Comparison of ENCODE assay signal across 9 cellular contexts in the genomic region with DNA sequence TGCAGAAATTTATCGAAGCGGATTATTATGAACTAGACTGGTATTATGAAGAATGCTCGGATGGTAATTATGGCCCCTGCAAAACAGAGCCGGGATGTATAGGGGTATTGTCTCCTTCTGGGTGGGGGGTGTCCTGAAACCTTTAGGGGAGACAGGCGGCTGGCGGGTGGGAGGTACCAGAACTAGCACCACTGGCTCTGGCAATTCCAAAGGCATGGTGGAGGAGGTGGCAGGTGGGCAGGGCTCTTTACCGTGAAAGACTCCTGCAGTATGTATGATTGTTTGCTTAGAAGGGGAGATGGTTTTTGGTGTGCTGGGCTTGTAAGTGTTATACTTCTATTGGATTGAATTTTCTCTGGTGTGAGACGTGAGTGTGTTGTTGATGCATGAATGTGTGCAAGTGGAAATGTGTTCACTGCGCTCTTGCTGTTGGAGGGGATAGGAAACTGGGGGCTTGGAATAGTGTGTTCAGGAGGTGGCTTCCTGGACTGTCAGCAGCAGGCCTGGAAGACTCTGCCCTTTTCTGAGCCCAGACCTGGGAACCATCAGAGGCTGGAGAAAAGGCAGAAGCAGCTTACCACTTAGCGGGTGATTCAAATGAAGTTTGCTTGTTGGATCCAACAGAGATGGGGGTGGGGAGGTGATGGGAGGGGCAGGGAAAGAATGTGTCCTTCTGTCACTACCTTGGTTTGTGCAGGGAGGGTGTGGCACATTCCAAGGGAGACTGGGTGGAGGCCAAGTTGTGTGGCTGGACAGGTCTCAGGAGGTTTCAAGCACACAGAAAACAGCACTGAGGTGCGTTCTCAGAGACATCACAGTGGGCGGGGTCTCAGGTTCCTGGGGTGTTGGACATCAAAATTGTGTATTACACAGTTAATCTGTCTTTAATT. TPM values are rescaled to one million over a fixed set of nuclear protein-coding genes. Genes with fewer than 3 reads are reported as not detected.
DNase-seq lines count a peak whose midpoint lies in the region; ATAC-seq and TF ChIP-seq lines count a peak whose summit lies in the region.
"Had no signal": no experiment of that assay in that cellular context is flagged by ENCODE, and none has a peak within 500 bp of the region (broad histone marks: within the 10 kb centered on the region; RNA-seq: fewer than 3 reads in every experiment).

No MANE protein-coding gene starts in this region.

- H3K4me3 ChIP-seq in body of pancreas = no peak overlapping the region
- H3K4me3 ChIP-seq: MG63 had no signal

- H3K36me3 ChIP-seq in body of pancreas (replicated peaks in 1 of 2; ENCODE audit: insufficient read depth in 1 of 2, low read depth in 2 of 2) = no peaks in the 10 kb centered on the region
- H3K36me3 ChIP-seq: MG63 had no signal

- peak overlapping the region; percentile 72 for H3K27ac Mint-ChIP-seq in stimulated activated naive B cell treated with anti-CD40 and anti-IgM and Interleukin-4, amounts not matched to agents 10 μg/mL and 1 μg/mL and 100 μg/mL, for 72 hours

- no peak overlapping the region for H3K27ac ChIP-seq in body of pancreas

- peaks cover 30 to 41% of the 10 kb centered on the region in 2 donors for H3K36me3 Mint-ChIP-seq in stimulated activated naive B cell treated with anti-CD40 and anti-IgM and Interleukin-4, amounts not matched to agents 10 μg/mL and 1 μg/mL and 100 μg/mL, for 72 hours

- DNase-seq in HT-29 (ENCODE audit: low spot score) = peak; percentile 76
- peak in 3 of 4 donors; percentile 35 to 60 (median 36) for DNase-seq in body of pancreas
- DNase-seq in kidney tubule cell (ENCODE audit: low spot score) = peak; percentile 44
- DNase-seq in stimulated activated naive B cell treated with anti-CD40 and anti-IgM and Interleukin-4, amounts not matched to agents 10 μg/mL and 1 μg/mL and 100 μg/mL, for 72 hours = no peak
- DNase-seq in HK-2 (ENCODE audit: unreplicated experiment) = no peak
- DNase-seq: foreskin melanocyte had no signal

- no peaks in the 10 kb centered on the region for H3K27me3 ChIP-seq in body of pancreas
- H3K27me3 ChIP-seq: MG63 had no signal

- TF ChIP-seq POLR2A in body of pancreas (IDR thresholded peaks at IDR 0.05) = no peak

- H3K9me3 Mint-ChIP-seq in stimulated activated naive B cell treated with anti-CD40 and anti-IgM and Interleukin-4, amounts not matched to agents 10 μg/mL and 1 μg/mL and 100 μg/mL, for 72 hours = no peaks in the 10 kb centered on the region

- WGBS in body of pancreas, 2 donors = 89 to 92% methylated on average over 12 of the region's 12 CpGs

- ATAC-seq in body of pancreas = peak; percentile 68
- ATAC-seq in stimulated activated naive B cell treated with anti-CD40 and anti-IgM and Interleukin-4, amounts not matched to agents 10 μg/mL and 1 μg/mL and 100 μg/mL, for 72 hours (replicated peaks) = no peak
- no peak for ATAC-seq in HG02981 (IDR thresholded peaks at IDR 0.05; ENCODE audit: unreplicated experiment)
- ATAC-seq in HG03521 (IDR thresholded peaks at IDR 0.05; ENCODE audit: unreplicated experiment) = no peak

- H3K4me1 Mint-ChIP-seq in stimulated activated naive B cell treated with anti-CD40 and anti-IgM and Interleukin-4, amounts not matched to agents 10 μg/mL and 1 μg/mL and 100 μg/mL, for 72 hours = peaks cover 44 to 62% of the 10 kb centered on the region in 2 donors

- H3K4me3 Mint-ChIP-seq in stimulated activated naive B cell treated with anti-CD40 and anti-IgM and Interleukin-4, amounts not matched to agents 10 μg/mL and 1 μg/mL and 100 μg/mL, for 72 hours = peak overlapping the region in 1 of 2 donors; percentile 11

- H3K9me3 ChIP-seq in body of pancreas = no peaks in the 10 kb centered on the region
- H3K9me3 ChIP-seq: MG63 had no signal

- H3K27me3 Mint-ChIP-seq in stimulated activated naive B cell treated with anti-CD40 and anti-IgM and Interleukin-4, amounts not matched to agents 10 μg/mL and 1 μg/mL and 100 μg/mL, for 72 hours = no peaks in the 10 kb centered on the region

- no peaks in the 10 kb centered on the region for H3K4me1 ChIP-seq in body of pancreas

- intact Hi-C loops in body of pancreas (cut with DNase I) = no loop called here

- no peak for TF ChIP-seq CTCF in body of pancreas (IDR thresholded peaks at IDR 0.05)

RNA-seq across cellular contexts. Expression of gene TRAK1, which starts 58.6 kb away (rescaled TPM):
- 186 and 190 TPM in 2 replicates for total RNA-seq in HT-29 (2014; rRNA removed; shearing (Covaris generic))
- total RNA-seq in body of pancreas = 10 to 100 TPM; 17.1 to 24.1 TPM

Comparison
In these comparisons a context has a peak if more than half of its experiments do, and no peak if none do; other contexts are left out.
1. DNase-seq: peak in HT-29 (single experiment), body of pancreas (3 of 4) and kidney tubule cell (single experiment); none in stimulated activated naive B cell treated with anti-CD40 and anti-IgM and Interleukin-4, amounts not matched to agents 10 μg/mL and 1 μg/mL and 100 μg/mL, for 72 hours (single experiment) and HK-2 (single experiment).